In the genomic region with DNA sequence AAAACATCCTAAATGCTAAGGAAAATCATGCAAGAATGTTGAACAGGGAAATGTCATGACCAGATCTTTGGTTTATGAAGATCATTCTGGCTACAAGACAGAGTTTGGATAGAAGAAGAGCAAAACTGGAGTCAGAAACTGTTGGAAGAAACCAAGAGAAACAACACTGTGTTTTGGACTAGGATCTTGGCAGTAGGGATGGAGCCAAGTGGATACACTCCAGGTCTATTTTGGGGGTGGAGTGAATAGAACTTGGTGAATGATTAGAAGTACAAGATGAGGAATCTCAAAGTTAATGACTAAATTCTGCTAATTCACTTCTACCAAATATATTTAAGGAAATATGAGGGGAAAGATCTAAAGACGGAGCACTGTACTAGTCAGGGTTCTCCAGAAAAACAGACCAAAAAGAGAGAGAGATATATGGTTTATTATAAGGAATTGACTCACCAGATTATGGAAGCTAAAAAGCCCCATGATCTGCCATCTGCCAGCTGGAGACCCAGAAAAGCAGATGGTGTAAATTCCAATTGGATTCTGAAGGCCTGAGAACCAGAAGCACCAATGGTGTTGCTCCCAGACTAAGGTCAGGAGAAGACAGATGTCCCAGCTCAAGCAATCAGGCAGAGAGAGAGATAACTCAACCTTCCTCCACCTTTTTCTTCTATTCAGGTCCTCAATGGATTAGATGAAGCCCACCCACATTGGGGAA, we compare ENCODE assay signal across 19 cellular contexts.
"Had no signal": no experiment of that assay in that cellular context is flagged by ENCODE, and none has a peak within 500 bp of the region (broad histone marks: within the 10 kb centered on the region; RNA-seq: fewer than 3 reads in every experiment).

No MANE protein-coding gene starts in this region.

- ATAC-seq: activated CD8-positive, alpha-beta T cell treated with anti-CD3 and anti-CD28 coated beads for 36 hours; activated T-helper 17 cell treated with anti-CD3 and anti-CD28 coated beads, Interleukin-2, amount 50 U/mL, for 72 hours; body of pancreas; left colon; T-cell had no signal

- DNase-seq: activated CD4-positive, alpha-beta T cell treated with anti-CD3 and anti-CD28 coated beads, Interleukin-2, amount 10 ng/mL, durations not matched to agents 24 days and 14 days; activated CD8-positive, alpha-beta T cell treated with anti-CD3 and anti-CD28 coated beads for 36 hours; activated naive CD4-positive, alpha-beta T cell; activated naive CD8-positive, alpha-beta T cell treated with anti-CD3 and anti-CD28 coated beads, Interleukin-2, amount 10 ng/mL, durations not matched to agents 7 days and 5 days; activated T-cell treated with anti-CD3 and anti-CD28 coated beads, Interleukin-2, amount 50 U/mL, for 1 hour; amygdala; body of pancreas; central memory CD4-positive, alpha-beta T cell; left colon; nephron progenitor cell; nucleus accumbens; posterior cingulate gyrus; T-cell; trophoblast cell had no signal

- H3K27ac ChIP-seq: body of pancreas, coronary artery, suprapubic skin, vagina had no signal

- H3K4me3 ChIP-seq: body of pancreas, coronary artery, lung, suprapubic skin, vagina had no signal

- H3K27me3 ChIP-seq: body of pancreas, suprapubic skin, vagina had no signal
